Comparison of ENCODE assay signal across 10 cellular contexts in genomic region chr16:71853413-71853812, GRCh38. TPM values are rescaled to one million over a fixed set of nuclear protein-coding genes. Genes with fewer than 3 reads are reported as not detected.
DNase-seq lines count a peak whose midpoint lies in the region; ATAC-seq and TF ChIP-seq lines count a peak whose summit lies in the region.
"Had no signal": no experiment of that assay in that cellular context is flagged by ENCODE, and none has a peak within 500 bp of the region (broad histone marks: within the 10 kb centered on the region; RNA-seq: fewer than 3 reads in every experiment).

No MANE protein-coding gene starts in this region.

- H3K9me3 Mint-ChIP-seq in naive thymus-derived CD8-positive, alpha-beta T cell: no peaks in the 10 kb centered on the region
- H3K9me3 Mint-ChIP-seq: T-helper 1 cell treated with Interleukin-12 subunit alpha and Interleukin-12 subunit beta and Interleukin-4 antibody, amounts not matched to agents 30 μg/mL and 1 μg/mL, for 36 hours had no signal

- peaks cover 30 to 77% (median 61%) of the 10 kb centered on the region in 4 donors for H3K4me1 Mint-ChIP-seq in naive thymus-derived CD8-positive, alpha-beta T cell

- POLR2A ChIA-PET in naive thymus-derived CD8-positive, alpha-beta T cell (lab: Charles Lee): no interaction called here

- peak overlapping the region in 1 of 10 donors; percentile 26 for H3K4me3 Mint-ChIP-seq in naive thymus-derived CD8-positive, alpha-beta T cell
- H3K4me3 Mint-ChIP-seq: T-helper 1 cell treated with Interleukin-12 subunit alpha and Interleukin-12 subunit beta and Interleukin-4 antibody, amounts not matched to agents 30 μg/mL and 1 μg/mL, for 36 hours had no signal

- H3K36me3 Mint-ChIP-seq in naive thymus-derived CD8-positive, alpha-beta T cell: peaks cover 0 to 69% (median 18%) of the 10 kb centered on the region in 3 donors

- ATAC-seq in GM18858 (IDR thresholded peaks at IDR 0.05; ENCODE audit: unreplicated experiment): peak; percentile 46
- ATAC-seq in HG03280 (IDR thresholded peaks at IDR 0.05; ENCODE audit: unreplicated experiment): peak; percentile 82
- ATAC-seq in HG03378 (IDR thresholded peaks at IDR 0.05; ENCODE audit: unreplicated experiment): no peak
- ATAC-seq in naive thymus-derived CD8-positive, alpha-beta T cell: no peak

- H3K27ac Mint-ChIP-seq in naive thymus-derived CD8-positive, alpha-beta T cell: peak overlapping the region in 4 of 10 donors; percentile 25 to 81 (median 40)
- H3K27ac Mint-ChIP-seq: T-helper 1 cell treated with Interleukin-12 subunit alpha and Interleukin-12 subunit beta and Interleukin-4 antibody, amounts not matched to agents 30 μg/mL and 1 μg/mL, for 36 hours had no signal

- DNase-seq in GM20000 (ENCODE audit: low spot score) (peak; percentile 65), germinal center (ENCODE audit: low spot score) (peak; percentile 83), NCI-H1105 treated with DMSO at 0.1 percent for 48 hours (lab: John Stamatoyannopoulos, UW) (no peak)
- DNase-seq in naive thymus-derived CD8-positive, alpha-beta T cell: no peak
- DNase-seq: erythroblast, sigmoid colon had no signal

- H3K27me3 Mint-ChIP-seq in naive thymus-derived CD8-positive, alpha-beta T cell: no peaks in the 10 kb centered on the region

- TF ChIP-seq CTCF in GM20000 (IDR thresholded peaks at IDR 0.05; ENCODE audit: extremely low read depth, missing control alignments): no peak

RNA-seq across cellular contexts. Expression of gene ATXN1L, which starts 7.6 kb away (rescaled TPM):
- 10 to 100 TPM; 34.2 to 35.6 TPM for total RNA-seq in naive thymus-derived CD8-positive, alpha-beta T cell
- polyA plus RNA-seq in naive thymus-derived CD8-positive, alpha-beta T cell: 1 to 10 TPM; 4.8 to 8.5 (median 7.5) TPM

RNA-seq across cellular contexts. Expression of gene ZNF821, which starts 30.6 kb away (rescaled TPM):
- 1 to 10 TPM; 4.3 to 5.1 TPM for total RNA-seq in naive thymus-derived CD8-positive, alpha-beta T cell
- polyA plus RNA-seq in naive thymus-derived CD8-positive, alpha-beta T cell: 1 to 10 TPM; 4.3 to 5.4 (median 4.9) TPM

RNA-seq across cellular contexts. Expression of gene IST1, which starts 41.9 kb away (rescaled TPM):
- total RNA-seq in naive thymus-derived CD8-positive, alpha-beta T cell: 100 to 1,000 TPM; 270 to 298 TPM
- polyA plus RNA-seq in naive thymus-derived CD8-positive, alpha-beta T cell: 100 to 1,000 TPM; 115 to 161 (median 115) TPM

RNA-seq across cellular contexts. Expression of gene AP1G1, which starts 44.8 kb away (rescaled TPM):
- 100 to 1,000 TPM; 107 to 110 TPM for total RNA-seq in naive thymus-derived CD8-positive, alpha-beta T cell
- polyA plus RNA-seq in naive thymus-derived CD8-positive, alpha-beta T cell: 1 to 10 TPM; 6.2 to 9.5 (median 9.1) TPM

Comparison
In these comparisons a context has a peak if more than half of its experiments do, and no peak if none do; other contexts are left out.
1. ATAC-seq: peak in GM18858 (single experiment) and HG03280 (single experiment); none in HG03378 (single experiment) and naive thymus-derived CD8-positive, alpha-beta T cell (0 of 2).
2. DNase-seq: peak in GM20000 (single experiment) and germinal center (single experiment); none in NCI-H1105 treated with DMSO at 0.1 percent for 48 hours (single experiment) and naive thymus-derived CD8-positive, alpha-beta T cell (0 of 10).